Comparison of ENCODE assay signal across 10 cellular contexts in the genomic region with DNA sequence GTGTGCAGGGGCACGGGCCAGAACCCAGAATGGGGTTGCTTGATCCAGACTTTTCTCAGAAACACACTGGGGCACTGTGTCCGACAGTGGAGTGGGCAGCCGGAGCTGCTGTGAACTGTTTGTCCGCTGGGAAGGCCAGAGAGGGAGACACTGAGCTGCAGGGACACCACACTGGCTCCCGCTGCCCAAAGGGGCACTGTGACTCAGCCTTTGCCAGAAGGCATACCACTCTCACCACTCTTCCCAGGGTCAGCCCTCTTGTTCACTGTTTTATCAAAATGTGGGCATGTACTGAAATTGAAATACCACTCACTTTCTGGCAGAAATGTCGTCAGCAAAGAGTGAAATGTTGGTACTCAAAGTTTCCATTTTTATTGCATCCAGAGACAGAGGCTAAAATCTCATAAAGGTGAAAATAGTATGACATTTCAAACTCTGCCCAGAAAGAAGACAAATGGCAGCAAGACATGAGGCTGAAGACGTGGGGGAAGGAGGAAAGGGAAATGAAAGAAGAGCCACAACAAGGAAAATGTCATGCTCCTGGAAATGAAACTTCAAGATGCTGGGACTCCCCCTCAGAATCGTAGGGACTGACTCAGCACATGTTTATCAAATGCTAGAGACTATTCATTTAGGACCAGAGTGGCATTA. TPM values are rescaled to one million over a fixed set of nuclear protein-coding genes. Genes with fewer than 3 reads are reported as not detected.
A peak's percentile ranks its signal among the peaks of the same experiment; 100 is the strongest.
DNase-seq lines count a peak whose midpoint lies in the region; ATAC-seq and TF ChIP-seq lines count a peak whose summit lies in the region.
"Had no signal": no experiment of that assay in that cellular context is flagged by ENCODE, and none has a peak within 500 bp of the region (broad histone marks: within the 10 kb centered on the region; RNA-seq: fewer than 3 reads in every experiment).

No MANE protein-coding gene starts in this region.

- peaks cover 12% of the 10 kb centered on the region for H3K9me3 Mint-ChIP-seq in activated T-helper 1 cell treated with anti-CD3 and anti-CD28 coated beads, Interleukin-12 subunit alpha, Interleukin-12 subunit beta, Interleukin-2, Interleukin-4 antibody, amounts not matched to agents 30 ng/mL and 10 ng/mL and 1 ng/mL, durations not matched to agents 14 hours and 24 hours and 36 hours

- H3K36me3 ChIP-seq in left ventricle myocardium inferior: no peaks in the 10 kb centered on the region
- H3K36me3 ChIP-seq: cardiac muscle cell, ovary had no signal

- in situ Hi-C loops in KBM-7 (cut with MboI; ENCODE audit: low pct_unique_long_range_greater_than_20kb, low sequenced_read_pairs): no loop called here

- H3K4me1 Mint-ChIP-seq in activated T-helper 1 cell treated with anti-CD3 and anti-CD28 coated beads, Interleukin-12 subunit alpha, Interleukin-12 subunit beta, Interleukin-2, Interleukin-4 antibody, amounts not matched to agents 30 ng/mL and 10 ng/mL and 1 ng/mL, durations not matched to agents 14 hours and 24 hours and 36 hours (ENCODE audit: low read depth): peaks cover 72% of the 10 kb centered on the region

- peaks cover 4% of the 10 kb centered on the region for H3K4me1 ChIP-seq in left ventricle myocardium inferior

- peaks cover 15% of the 10 kb centered on the region for H3K36me3 Mint-ChIP-seq in activated T-helper 1 cell treated with anti-CD3 and anti-CD28 coated beads, Interleukin-12 subunit alpha, Interleukin-12 subunit beta, Interleukin-2, Interleukin-4 antibody, amounts not matched to agents 30 ng/mL and 10 ng/mL and 1 ng/mL, durations not matched to agents 14 hours and 24 hours and 36 hours (ENCODE audit: low read depth)

- no peak for TF ChIP-seq CTCF in left ventricle myocardium inferior (IDR thresholded peaks at IDR 0.05; ENCODE audit: borderline replicate concordance)

- ATAC-seq in GM18907 (IDR thresholded peaks at IDR 0.05; ENCODE audit: unreplicated experiment) (peak; percentile 51), GM19328 (IDR thresholded peaks at IDR 0.05; ENCODE audit: unreplicated experiment) (no peak)

- peaks cover 2% of the 10 kb centered on the region for H3K27me3 ChIP-seq in left ventricle myocardium inferior (ENCODE audit: low read depth)
- H3K27me3 ChIP-seq: cardiac muscle cell, ovary had no signal

- DNase-seq in KBM-7 (peak; percentile 36), NCI-H1694 treated with DMSO at 0.1 percent for 48 hours (lab: John Stamatoyannopoulos, UW) (no peak), HCEC 1CT (no peak), left ventricle myocardium inferior (no peak)
- peak; percentile 45 for DNase-seq in activated T-helper 1 cell treated with anti-CD3 and anti-CD28 coated beads, Interleukin-12 subunit alpha, Interleukin-12 subunit beta, Interleukin-2, Interleukin-4 antibody, amounts not matched to agents 30 ng/mL and 10 ng/mL and 1 ng/mL, durations not matched to agents 14 hours and 24 hours and 36 hours (ENCODE audit: low spot score)
- DNase-seq in stimulated activated CD8-positive, alpha-beta memory T cell treated with anti-CD3 and anti-CD28 coated beads, Interleukin-15, amount 100 ng/mL, for 48 hours (ENCODE audit: low read depth in 2 of 2): peak; percentile 52 to 55

- peaks cover under 1% of the 10 kb centered on the region for H3K9me3 ChIP-seq in left ventricle myocardium inferior (replicated peaks)
- H3K9me3 ChIP-seq: ovary had no signal

- peak overlapping the region; percentile 96 for H3K27ac Mint-ChIP-seq in activated T-helper 1 cell treated with anti-CD3 and anti-CD28 coated beads, Interleukin-12 subunit alpha, Interleukin-12 subunit beta, Interleukin-2, Interleukin-4 antibody, amounts not matched to agents 30 ng/mL and 10 ng/mL and 1 ng/mL, durations not matched to agents 14 hours and 24 hours and 36 hours

- no peaks in the 10 kb centered on the region for H3K27me3 Mint-ChIP-seq in activated T-helper 1 cell treated with anti-CD3 and anti-CD28 coated beads, Interleukin-12 subunit alpha, Interleukin-12 subunit beta, Interleukin-2, Interleukin-4 antibody, amounts not matched to agents 30 ng/mL and 10 ng/mL and 1 ng/mL, durations not matched to agents 14 hours and 24 hours and 36 hours (ENCODE audit: insufficient read depth)

- no peak overlapping the region for H3K4me3 ChIP-seq in left ventricle myocardium inferior
- H3K4me3 ChIP-seq: cardiac muscle cell, ovary had no signal

- intact Hi-C loops in activated T-helper 1 cell treated with anti-CD3 and anti-CD28 coated beads, Interleukin-12 subunit alpha, Interleukin-12 subunit beta, Interleukin-2, Interleukin-4 antibody, amounts not matched to agents 30 ng/mL and 10 ng/mL and 1 ng/mL, durations not matched to agents 14 hours and 24 hours and 36 hours (cut with micrococcal nuclease): loop anchor here (1.0 to 10.0 kb wide), 12 partner anchors 16 to 1871 kb away; partner anchors contain the start of genes DNAJC21, NADK2 and SPEF2
- intact Hi-C loops in left ventricle myocardium inferior (cut with micrococcal nuclease): no loop called here

- H3K27ac ChIP-seq in left ventricle myocardium inferior (replicated peaks): no peak overlapping the region
- H3K27ac ChIP-seq: cardiac muscle cell, ovary had no signal

- peak overlapping the region; percentile 90 for H3K4me3 Mint-ChIP-seq in activated T-helper 1 cell treated with anti-CD3 and anti-CD28 coated beads, Interleukin-12 subunit alpha, Interleukin-12 subunit beta, Interleukin-2, Interleukin-4 antibody, amounts not matched to agents 30 ng/mL and 10 ng/mL and 1 ng/mL, durations not matched to agents 14 hours and 24 hours and 36 hours

RNA-seq across cellular contexts. Expression of gene IL7R, which starts 4.5 kb away (rescaled TPM):
- total RNA-seq in activated T-helper 1 cell treated with anti-CD3 and anti-CD28 coated beads, Interleukin-12 subunit alpha, Interleukin-12 subunit beta, Interleukin-2, Interleukin-4 antibody, amounts not matched to agents 30 ng/mL and 10 ng/mL and 1 ng/mL, durations not matched to agents 14 hours and 24 hours and 36 hours: 47.2 and 50.8 TPM in 2 replicates
- 0.66 TPM for total RNA-seq in left ventricle myocardium inferior
- total RNA-seq: cardiac muscle cell had no signal

Comparison
In these comparisons a context has a peak if more than half of its experiments do, and no peak if none do; other contexts are left out.
1. DNase-seq: peak in KBM-7 (single experiment), activated T-helper 1 cell treated with anti-CD3 and anti-CD28 coated beads, Interleukin-12 subunit alpha, Interleukin-12 subunit beta, Interleukin-2, Interleukin-4 antibody, amounts not matched to agents 30 ng/mL and 10 ng/mL and 1 ng/mL, durations not matched to agents 14 hours and 24 hours and 36 hours (single experiment) and stimulated activated CD8-positive, alpha-beta memory T cell treated with anti-CD3 and anti-CD28 coated beads, Interleukin-15, amount 100 ng/mL, for 48 hours (2 of 2); none in NCI-H1694 treated with DMSO at 0.1 percent for 48 hours (single experiment), HCEC 1CT (single experiment) and left ventricle myocardium inferior (single experiment).
2. RNA of gene IL7R, which starts 4.5 kb away (total RNA-seq): 47.2 to 50.8 TPM in activated T-helper 1 cell treated with anti-CD3 and anti-CD28 coated beads, Interleukin-12 subunit alpha, Interleukin-12 subunit beta, Interleukin-2, Interleukin-4 antibody, amounts not matched to agents 30 ng/mL and 10 ng/mL and 1 ng/mL, durations not matched to agents 14 hours and 24 hours and 36 hours; 0.66 TPM in left ventricle myocardium inferior (single experiment); every median in the first group is over 10 times any median in the second.